ENCODE assay signal across 8 cellular contexts in the genomic region with DNA sequence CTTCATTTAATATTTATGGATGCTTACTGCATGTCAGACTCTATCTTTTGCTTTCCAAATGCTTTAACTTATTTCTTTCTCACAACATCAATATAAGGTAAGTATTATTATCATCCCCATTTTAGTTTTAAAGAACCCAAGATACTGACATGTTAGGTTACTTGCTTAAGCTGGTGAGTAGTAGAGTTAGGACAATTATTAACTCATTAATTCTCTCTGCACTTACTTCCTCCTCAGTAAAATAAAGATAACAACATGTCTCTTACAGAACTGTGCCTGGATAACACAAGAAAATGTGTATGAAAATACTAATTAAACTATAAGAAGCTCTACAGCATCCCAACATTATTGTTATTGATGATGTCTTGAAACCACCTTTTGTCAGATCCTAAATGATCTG.
"Had no signal": no experiment of that assay in that cellular context is flagged by ENCODE, and none has a peak within 500 bp of the region (broad histone marks: within the 10 kb centered on the region; RNA-seq: fewer than 3 reads in every experiment).

No MANE protein-coding gene starts in this region.

- DNase-seq: H9, HCEC 1CT had no signal

- H3K4me3 Mint-ChIP-seq: GM23338, H9, IgD-negative memory B cell had no signal

- H3K27me3 Mint-ChIP-seq: IgD-negative memory B cell had no signal

- FAIRE-seq: H1, H54, HepG2 had no signal

- H3K27ac ChIP-seq: HL-60 had no signal

- ATAC-seq: GM23338, HepG2 had no signal

- H3K4me2 ChIP-seq: GM23338 had no signal

- H3K9me3 Mint-ChIP-seq: GM23338 had no signal

- H3K27ac Mint-ChIP-seq: GM23338, H9, IgD-negative memory B cell had no signal

- H2AFZ ChIP-seq: GM23338 had no signal

- H3K4me3 ChIP-seq: GM23338 had no signal
